Comparison of ENCODE assay signal across 1 cellular context in genomic region chr15:40353697-40354096, GRCh38.
TF ChIP-seq lines count a peak whose summit lies in the region.

No MANE protein-coding gene starts in this region.

TF ChIP-seq in IMR-90, 13 proteins besides CTCF, POLR2A, EP300 and RAD21:
- TF ChIP-seq ELK1 (IDR thresholded peaks at IDR 0.05; ENCODE audit: borderline replicate concordance, low read depth, low read length) = no peak
- no peak for TF ChIP-seq RFX5 (IDR thresholded peaks at IDR 0.05; ENCODE audit: low read depth, low read length)
- TF ChIP-seq MAZ (IDR thresholded peaks at IDR 0.05; ENCODE audit: borderline replicate concordance, low read depth, low read length) = no peak
- TF ChIP-seq USF2 (IDR thresholded peaks at IDR 0.05; ENCODE audit: low read depth, low read length) = no peak
- no peak for TF ChIP-seq CHD1 (IDR thresholded peaks at IDR 0.05; ENCODE audit: low read depth, low read length)
- TF ChIP-seq FOS (IDR thresholded peaks at IDR 0.05; ENCODE audit: low read depth, low read length) = no peak
